In genomic region chr11:107821199-107821926, GRCh38 we compare ENCODE assay signal across 16 cellular contexts. TPM values are rescaled to one million over a fixed set of nuclear protein-coding genes. Genes with fewer than 3 reads are reported as not detected.
A peak's percentile ranks its signal among the peaks of the same experiment; 100 is the strongest.
DNase-seq lines count a peak whose midpoint lies in the region; ATAC-seq and TF ChIP-seq lines count a peak whose summit lies in the region.
"Had no signal": no experiment of that assay in that cellular context is flagged by ENCODE, and none has a peak within 500 bp of the region (broad histone marks: within the 10 kb centered on the region; RNA-seq: fewer than 3 reads in every experiment).

No MANE protein-coding gene starts in this region.

- H3K9me3 ChIP-seq in right cardiac atrium (ENCODE audit: control insufficient read depth, low read length) = no peaks in the 10 kb centered on the region
- no peaks in the 10 kb centered on the region for H3K9me3 ChIP-seq in upper lobe of right lung
- H3K9me3 ChIP-seq in smooth muscle cell (replicated peaks; ENCODE audit: low read depth) = peaks cover 3% of the 10 kb centered on the region

- H3K4me2 ChIP-seq in smooth muscle cell = no peak overlapping the region

- intact Hi-C loops in right cardiac atrium (cut with DNase I) (no loop called here), cardiac septum (cut with DNase I) (no loop called here), upper lobe of right lung (cut with DNase I) (no loop called here)

- H3K27me3 ChIP-seq in right cardiac atrium (ENCODE audit: control insufficient read depth, insufficient read depth) = no peaks in the 10 kb centered on the region
- no peaks in the 10 kb centered on the region for H3K27me3 ChIP-seq in upper lobe of right lung
- H3K27me3 ChIP-seq in smooth muscle cell (ENCODE audit: low read depth) = no peaks in the 10 kb centered on the region

- H3K4me3 ChIP-seq in right cardiac atrium (ENCODE audit: low read length) (no peak overlapping the region), astrocyte of the spinal cord (ENCODE audit: low read depth, low read length) (no peak overlapping the region), upper lobe of right lung (no peak overlapping the region), smooth muscle cell (no peak overlapping the region)

- H4K20me1 ChIP-seq in smooth muscle cell (ENCODE audit: low read depth) = no peaks in the 10 kb centered on the region

- H3K36me3 ChIP-seq in upper lobe of right lung (no peaks in the 10 kb centered on the region), smooth muscle cell (ENCODE audit: low read depth) (no peaks in the 10 kb centered on the region)

- peak; percentile 48 to 78 for ATAC-seq in right cardiac atrium
- ATAC-seq in upper lobe of right lung = no peak
- ATAC-seq: HCT116 had no signal

- H3F3A ChIP-seq in smooth muscle cell (ENCODE audit: low read depth) = no peaks in the 10 kb centered on the region

- peaks cover 11% of the 10 kb centered on the region for H3K79me2 ChIP-seq in smooth muscle cell (ENCODE audit: low read depth)

- TF ChIP-seq CTCF in astrocyte of the spinal cord (IDR thresholded peaks at IDR 0.05; ENCODE audit: low read depth, low read length) (no peak), upper lobe of right lung (IDR thresholded peaks at IDR 0.05) (no peak), smooth muscle cell (IDR thresholded peaks at IDR 0.05; ENCODE audit: borderline replicate concordance, insufficient read depth, poor library complexity, severe bottlenecking) (no peak)

- in situ Hi-C loops in astrocyte of the spinal cord (cut with HindIII; ENCODE audit: low sequenced_read_pairs) = no loop called here

- H3K4me1 ChIP-seq in right cardiac atrium (ENCODE audit: control insufficient read depth, insufficient read depth, low read length) (no peaks in the 10 kb centered on the region), upper lobe of right lung (no peaks in the 10 kb centered on the region), smooth muscle cell (ENCODE audit: low read depth) (no peaks in the 10 kb centered on the region)

- no peak overlapping the region for H2AFZ ChIP-seq in smooth muscle cell (ENCODE audit: low read depth)

- DNase-seq in right cardiac atrium = no peak
- no peak for DNase-seq in cardiac septum (ENCODE audit: low spot score)
- peak; percentile 60 for DNase-seq in astrocyte of the spinal cord (ENCODE audit: low read depth, low spot score)
- peak; percentile 74 for DNase-seq in iris pigment epithelial cell (ENCODE audit: low read depth)
- no peak for DNase-seq in upper lobe of right lung
- no peak for DNase-seq in stimulated activated CD4-positive, alpha-beta T cell treated with anti-CD3 and anti-CD28 coated beads, Interleukin-1b, Interleukin-23, amount 100 ng/mL, for 48 hours
- no peak for DNase-seq in NCI-H345 (lab: John Stamatoyannopoulos, UW)
- DNase-seq in smooth muscle cell (lab: John Stamatoyannopoulos, UW; ENCODE audit: unreplicated experiment) = no peak
- DNase-seq: activated CD4-positive, alpha-beta T cell treated with anti-CD3 and anti-CD28 coated beads, Interleukin-2, amount 50 U/mL, for 4 hours; activated naive CD8-positive, alpha-beta T cell treated with anti-CD3 and anti-CD28 coated beads, Interleukin-2, amount 10 ng/mL, durations not matched to agents 7 days and 5 days; activated T-cell treated with anti-CD3 and anti-CD28 coated beads, Interleukin-2, amount 50 U/mL, for 24 hours; NCI-H187 treated with DMSO at 0.1 percent for 48 hours; NCI-H524 treated with DMSO at 0.1 percent for 48 hours; retina; substantia nigra had no signal

- H3K27ac ChIP-seq in right cardiac atrium (ENCODE audit: low read length) (no peak overlapping the region), upper lobe of right lung (peak overlapping the region; percentile 12), smooth muscle cell (ENCODE audit: low read depth) (no peak overlapping the region)

- no peak overlapping the region for H3K9ac ChIP-seq in smooth muscle cell (ENCODE audit: low read depth)

- 43% methylated on average over 3 of the region's 3 CpGs for WGBS in right cardiac atrium
- WGBS in smooth muscle cell (ENCODE audit: low lambda C conversion rate) = 87% methylated on average over 3 of the region's 3 CpGs

RNA-seq across cellular contexts. Expression of gene SLC35F2, which starts 37.2 kb away (rescaled TPM):
- 1 to 10 TPM; 2.2 to 3.5 (median 2.6) TPM for total RNA-seq in right cardiac atrium
- polyA plus RNA-seq in right cardiac atrium = 1.4 TPM
- total RNA-seq in cardiac septum = 1.5 TPM
- 8.8 TPM for total RNA-seq in upper lobe of right lung
- total RNA-seq in smooth muscle cell = 7.8 and 11.8 TPM in 2 replicates
- polyA plus RNA-seq in smooth muscle cell = 2.4 and 10.4 TPM in 2 replicates

Comparison
In these comparisons a context has a peak if more than half of its experiments do, and no peak if none do; other contexts are left out.
1. DNase-seq: peak in astrocyte of the spinal cord (single experiment) and iris pigment epithelial cell (single experiment); none in right cardiac atrium (0 of 3), cardiac septum (single experiment), upper lobe of right lung (single experiment), stimulated activated CD4-positive, alpha-beta T cell treated with anti-CD3 and anti-CD28 coated beads, Interleukin-1b, Interleukin-23, amount 100 ng/mL, for 48 hours (single experiment), NCI-H345 (single experiment) and smooth muscle cell (single experiment).